9 cellular contexts compared by ENCODE assay signal in genomic region chr17:66466933-66467367, GRCh38.
DNase-seq lines count a peak whose midpoint lies in the region; FAIRE-seq and TF ChIP-seq lines count a peak whose summit lies in the region.
"Had no signal": no experiment of that assay in that cellular context is flagged by ENCODE, and none has a peak within 500 bp of the region (broad histone marks: within the 10 kb centered on the region; RNA-seq: fewer than 3 reads in every experiment).

No MANE protein-coding gene starts in this region.

- H3K18ac ChIP-seq in trophoblast cell (ENCODE audit: low read length) = no peak overlapping the region

- H4K91ac ChIP-seq in trophoblast cell (ENCODE audit: low read depth, low read length) = no peak overlapping the region

- peak; percentile 23 to 32 for DNase-seq in activated CD4-positive, alpha-beta T cell treated with anti-CD3 and anti-CD28 coated beads for 24 hours (ENCODE audit: low read depth in 2 of 2)
- no peak for DNase-seq in activated CD4-positive, alpha-beta T cell treated with anti-CD3 and anti-CD28 coated beads for 1 hour
- DNase-seq in SJSA1 (ENCODE audit: low read depth in 1 of 2, low spot score in 2 of 2) = peak; percentile 92 to 97
- no peak for DNase-seq in colonic mucosa
- DNase-seq in trophoblast cell = peak; percentile 85 to 95
- DNase-seq in NCI-H748 treated with DMSO at 0.1 percent for 48 hours (lab: John Stamatoyannopoulos, UW) = no peak
- no peak for DNase-seq in NCI-H1092 treated with DMSO at 0.1 percent for 48 hours (lab: John Stamatoyannopoulos, UW)
- no peak for DNase-seq in GM12891 (ENCODE audit: insufficient read length, low spot score)

- no peak for FAIRE-seq in GM12891 (lab: Jason Lieb, UNC)

- H3K9me3 ChIP-seq in SJSA1 (replicated peaks) (no peaks in the 10 kb centered on the region), colonic mucosa (no peaks in the 10 kb centered on the region), trophoblast cell (ENCODE audit: insufficient read depth, low read depth, low read length) (no peaks in the 10 kb centered on the region)

- H3K4me1 ChIP-seq in SJSA1 (replicated peaks) (peaks cover 89% of the 10 kb centered on the region), colonic mucosa (peaks cover 11% of the 10 kb centered on the region), trophoblast cell (ENCODE audit: control insufficient read depth in 1 of 2, insufficient read depth in 2 of 2, low read length in 2 of 2) (peaks cover 14 to 18% of the 10 kb centered on the region in 2 experiments)

- WGBS in trophoblast cell (ENCODE audit: extremely low coverage, insufficient coverage, insufficient read length) = no CpG with 5 or more reads among the region's 6 CpGs

- no peak overlapping the region for H3K9ac ChIP-seq in colonic mucosa (ENCODE audit: low read depth in 2 of 2, low read length in 2 of 2)
- no peak overlapping the region for H3K9ac ChIP-seq in trophoblast cell (ENCODE audit: low read length)

- H3K4me3 ChIP-seq in SJSA1 (no peak overlapping the region), colonic mucosa (no peak overlapping the region), trophoblast cell (ENCODE audit: low read depth, low read length) (no peak overlapping the region)

- peak overlapping the region; percentile 89 for H3K27ac ChIP-seq in SJSA1
- H3K27ac ChIP-seq in colonic mucosa = peak overlapping the region; percentile 6
- peak overlapping the region; percentile 40 for H3K27ac ChIP-seq in trophoblast cell (ENCODE audit: low read depth, low read length)
- H3K27ac ChIP-seq: C4-2B had no signal

- H3K4ac ChIP-seq in trophoblast cell (ENCODE audit: low read depth, low read length) = no peak overlapping the region

- TF ChIP-seq CTCF in colonic mucosa (IDR thresholded peaks at IDR 0.05) = no peak

- H3K4me2 ChIP-seq in trophoblast cell (ENCODE audit: low read length) = peak overlapping the region; percentile 13

- H3K79me1 ChIP-seq in trophoblast cell (ENCODE audit: low read length) = peaks cover 12% of the 10 kb centered on the region

- H3K36me3 ChIP-seq in SJSA1 (no peaks in the 10 kb centered on the region), colonic mucosa (no peaks in the 10 kb centered on the region), trophoblast cell (ENCODE audit: control insufficient read depth in 1 of 2, insufficient read depth in 2 of 2, low read length in 2 of 2) (no peaks in the 10 kb centered on the region)

- H4K12ac ChIP-seq in trophoblast cell (ENCODE audit: low read depth, low read length) = no peak overlapping the region

- no peak overlapping the region for H2AFZ ChIP-seq in trophoblast cell (ENCODE audit: insufficient read depth, low read length, poor library complexity)

- H3K79me2 ChIP-seq in trophoblast cell (ENCODE audit: control insufficient read depth, insufficient read depth, low read length, poor library complexity) = peaks cover 2% of the 10 kb centered on the region

- no peak for TF ChIP-seq POLR2A in GM12891 (IDR thresholded peaks at IDR 0.05; ENCODE audit: low read depth, low read length)

- H3K23ac ChIP-seq in trophoblast cell (ENCODE audit: low read length) = no peak overlapping the region

- no peak overlapping the region for H2BK120ac ChIP-seq in trophoblast cell (ENCODE audit: insufficient read depth, low read length, poor library complexity)

- H2BK12ac ChIP-seq in trophoblast cell (ENCODE audit: low read length) = no peak overlapping the region

- no peak overlapping the region for H4K8ac ChIP-seq in trophoblast cell (ENCODE audit: low read depth, low read length)

- no peak overlapping the region for H2BK5ac ChIP-seq in trophoblast cell (ENCODE audit: low read depth, low read length, poor library complexity)

- intact Hi-C loops in colonic mucosa (cut with DNase I) = no loop called here

- H2AK5ac ChIP-seq in trophoblast cell (ENCODE audit: low read length) = no peak overlapping the region

- H3K27me3 ChIP-seq in SJSA1 (replicated peaks) (no peaks in the 10 kb centered on the region), colonic mucosa (no peaks in the 10 kb centered on the region), trophoblast cell (ENCODE audit: insufficient read depth, low read length) (no peaks in the 10 kb centered on the region)

- H3K14ac ChIP-seq in trophoblast cell (ENCODE audit: low read length) = no peak overlapping the region

TF ChIP-seq in GM12891, 5 proteins besides CTCF, POLR2A, EP300 and RAD21:
- TF ChIP-seq POU2F2 (IDR thresholded peaks at IDR 0.05; ENCODE audit: low read depth, low read length) = no peak
- TF ChIP-seq SPI1 (IDR thresholded peaks at IDR 0.05; ENCODE audit: low read depth, low read length) = no peak
- TF ChIP-seq PAX5 (IDR thresholded peaks at IDR 0.05; ENCODE audit: insufficient read depth, low read length, severe bottlenecking) = no peak
- no peak for TF ChIP-seq POLR2AphosphoS5 (IDR thresholded peaks at IDR 0.05; ENCODE audit: low read depth, low read length)
- TF ChIP-seq TAF1 (IDR thresholded peaks at IDR 0.05; ENCODE audit: low read depth, low read length) = no peak

Comparison
In these comparisons a context has a peak if more than half of its experiments do, and no peak if none do; other contexts are left out.
1. DNase-seq: peak in activated CD4-positive, alpha-beta T cell treated with anti-CD3 and anti-CD28 coated beads for 24 hours (2 of 2), SJSA1 (2 of 2) and trophoblast cell (2 of 2); none in activated CD4-positive, alpha-beta T cell treated with anti-CD3 and anti-CD28 coated beads for 1 hour (single experiment), colonic mucosa (single experiment), NCI-H748 treated with DMSO at 0.1 percent for 48 hours (single experiment), NCI-H1092 treated with DMSO at 0.1 percent for 48 hours (single experiment) and GM12891 (single experiment).
2. H3K27ac ChIP-seq: peak in every context shown above with its lines; median percentile 89 in SJSA1; 40 in trophoblast cell; 6 in colonic mucosa.